ENCODE assay signal across 33 cellular contexts in the genomic region with DNA sequence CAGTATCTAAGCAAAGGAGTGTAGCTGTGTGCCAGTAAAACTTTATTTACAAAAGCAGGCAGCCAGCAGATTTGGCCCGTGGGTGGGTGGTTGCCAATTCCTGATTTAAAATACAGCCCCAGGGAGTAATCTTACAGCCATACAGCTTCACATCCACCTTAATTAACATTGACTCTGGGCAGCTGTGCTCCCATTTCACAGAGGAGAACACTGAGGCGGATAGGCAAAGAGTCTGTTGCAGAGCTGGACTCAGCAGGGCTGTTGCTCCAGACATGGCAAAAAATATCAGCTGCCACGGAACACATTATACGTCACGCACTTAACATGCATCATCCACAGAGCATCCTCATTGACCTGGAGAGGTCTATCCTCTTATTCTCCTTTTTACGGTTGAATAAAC.
"Had no signal": no experiment of that assay in that cellular context is flagged by ENCODE, and none has a peak within 500 bp of the region (broad histone marks: within the 10 kb centered on the region; RNA-seq: fewer than 3 reads in every experiment).

No MANE protein-coding gene starts in this region.

- H3K4me3 ChIP-seq: adrenal gland, body of pancreas, breast epithelium had no signal

- FAIRE-seq: astrocyte, TTC549 had no signal

- H3K4me1 ChIP-seq: adrenal gland, body of pancreas, breast epithelium had no signal

- DNase-seq: activated B cell treated with CpG ODN at 0.5 μM for 24 hours; activated CD4-positive, alpha-beta memory T cell treated with anti-CD3 and anti-CD28 coated beads for 36 hours; activated CD4-positive, alpha-beta T cell treated with anti-CD3 and anti-CD28 coated beads for 4 hours; activated CD4-positive, alpha-beta T cell treated with anti-CD3 and anti-CD28 coated beads, Interleukin-2, amount 10 ng/mL, durations not matched to agents 24 days and 14 days; activated CD4-positive, alpha-beta T cell treated with anti-CD3 and anti-CD28 coated beads, Interleukin-2, amount 50 U/mL, for 1 hour; activated CD4-positive, alpha-beta T cell treated with anti-CD3 and anti-CD28 coated beads, Interleukin-2, amount 50 U/mL, for 4 hours; activated CD4-positive, CD25-positive, alpha-beta regulatory T cell treated with anti-CD3 and anti-CD28 coated beads, Interleukin-2, amount 50 U/mL, for 72 hours; activated CD8-positive, alpha-beta memory T cell treated with anti-CD3 and anti-CD28 coated beads, Interleukin-2, amount 50 U/mL, for 4 hours; activated CD8-positive, alpha-beta T cell treated with anti-CD3 and anti-CD28 coated beads for 36 hours; activated effector memory CD4-positive, alpha-beta T cell treated with anti-CD3 and anti-CD28 coated beads, Interleukin-2, amount 50 U/mL, for 16 hours; activated gamma-delta T cell treated with Interleukin-2 at 50 U/mL for 16 hours; activated naive CD4-positive, alpha-beta T cell; activated naive CD4-positive, alpha-beta T cell treated with anti-CD3 and anti-CD28 coated beads for 36 hours; activated naive CD4-positive, alpha-beta T cell treated with anti-CD3 and anti-CD28 coated beads, Interleukin-2, amount 50 U/mL, for 16 hours; activated naive CD8-positive, alpha-beta T cell treated with anti-CD3 and anti-CD28 coated beads for 36 hours; activated T-cell treated with anti-CD3 and anti-CD28 coated beads for 4 hours; activated T-cell treated with anti-CD3 and anti-CD28 coated beads, Interleukin-2, amount 50 U/mL, for 1 hour; activated T-cell treated with anti-CD3 and anti-CD28 coated beads, Interleukin-2, amount 50 U/mL, for 4 hours; activated T-cell treated with anti-CD3 and anti-CD28 coated beads, Interleukin-2, amount 50 U/mL, for 72 hours; adrenal gland; amniotic stem cell; aorta; body of pancreas; brain microvascular endothelial cell; central memory CD4-positive, alpha-beta T cell; T-helper 2 cell; T-helper 9 cell had no signal

- H3K27ac ChIP-seq: adrenal gland, body of pancreas, brain microvascular endothelial cell, breast epithelium, VCaP had no signal

- ATAC-seq: activated CD8-positive, alpha-beta T cell treated with anti-CD3 and anti-CD28 coated beads for 36 hours; activated naive CD4-positive, alpha-beta T cell treated with anti-CD3 and anti-CD28 coated beads, Interleukin-2, amount 50 U/mL, for 72 hours; activated T-cell treated with anti-CD3 and anti-CD28 coated beads, Interleukin-2, amount 50 U/mL, for 4 hours; activated T-cell treated with anti-CD3 and anti-CD28 coated beads, Interleukin-2, amount 50 U/mL, for 72 hours; activated T-helper 17 cell treated with anti-CD3 and anti-CD28 coated beads, Interleukin-2, amount 50 U/mL, for 72 hours; body of pancreas had no signal

- H3K36me3 ChIP-seq: adrenal gland, brain microvascular endothelial cell, breast epithelium had no signal

- H3K27me3 ChIP-seq: adrenal gland, body of pancreas, brain microvascular endothelial cell, breast epithelium had no signal

- H3K9me3 ChIP-seq: adrenal gland, body of pancreas, breast epithelium had no signal
